2 cellular contexts compared by ENCODE assay signal in the genomic region with DNA sequence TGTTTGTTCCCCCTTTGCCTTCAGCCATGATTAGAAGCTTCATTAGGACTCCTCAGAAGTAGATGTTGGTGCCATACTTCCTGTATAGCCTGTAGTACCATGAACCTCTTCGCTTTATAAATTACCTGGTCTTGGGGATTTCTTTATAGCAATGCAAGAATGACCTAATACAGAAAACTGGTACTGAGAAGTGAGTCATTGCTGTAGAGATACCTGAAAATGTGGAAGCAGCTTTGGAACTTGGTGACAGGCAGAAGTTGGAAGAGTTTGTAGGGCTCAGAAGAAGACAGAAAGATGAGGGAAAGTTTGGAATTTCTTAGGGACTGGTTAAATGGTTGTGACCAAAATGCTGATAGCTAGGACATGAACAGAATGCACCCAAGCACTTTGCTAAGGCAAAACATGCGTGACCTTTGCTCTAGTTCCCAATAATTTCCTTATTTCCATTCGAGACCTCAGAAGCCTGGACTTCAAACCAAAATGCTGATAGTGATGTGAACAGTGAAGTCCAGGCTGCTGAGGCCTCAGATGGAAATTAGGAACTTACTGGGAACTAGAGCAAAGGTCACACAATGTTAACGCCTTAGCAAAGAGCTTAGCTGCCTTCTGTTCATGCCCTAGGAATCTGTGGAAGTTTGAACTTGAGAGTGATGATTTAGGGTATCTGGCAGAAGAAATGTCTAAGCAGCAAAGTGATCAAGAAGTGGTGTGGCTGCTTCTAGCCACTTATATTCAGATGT.
TF ChIP-seq lines count a peak whose summit lies in the region.

No MANE protein-coding gene starts in this region.

TF ChIP-seq in HepG2, 621 proteins besides CTCF, POLR2A, EP300 and RAD21:
- TF ChIP-seq RXRB (CRISPR knock-in tag; IDR thresholded peaks at IDR 0.05; ENCODE audit: borderline replicate concordance) (peak; percentile 15; the same call in 1 of the 2 replicates), PPARG (CRISPR knock-in tag; conservative IDR thresholded peaks at IDR 0.05) (peak; percentile 82), HNF4A (CRISPR knock-in tag; IDR thresholded peaks at IDR 0.05) (0 out of 2 replicates have a peak, but pooled peaks have one; percentile 35), ZNF607 (CRISPR knock-in tag; IDR thresholded peaks at IDR 0.05; ENCODE audit: borderline replicate concordance) (no peak), ZNF609 (CRISPR knock-in tag; IDR thresholded peaks at IDR 0.05; ENCODE audit: borderline replicate concordance) (no peak)
TF ChIP-seq in HepG2: peak in this region for 3.

TF ChIP-seq in GM12878, 131 proteins besides CTCF, POLR2A, EP300 and RAD21:
- 0 out of 2 replicates have a peak, but pooled peaks have one; percentile 43 for TF ChIP-seq ATF2 (IDR thresholded peaks at IDR 0.05; ENCODE audit: low read length)
- TF ChIP-seq EED (IDR thresholded peaks at IDR 0.05; ENCODE audit: low read depth): peak; percentile 88
- TF ChIP-seq ATF7 (IDR thresholded peaks at IDR 0.05; ENCODE audit: low read depth): peak; percentile 47; the same call in 1 of the 2 replicates
- no peak for TF ChIP-seq BCL3 (IDR thresholded peaks at IDR 0.05; ENCODE audit: borderline replicate concordance, insufficient read depth, low read depth, low read length, poor library complexity, severe bottlenecking)
- TF ChIP-seq FOXM1 (IDR thresholded peaks at IDR 0.05; ENCODE audit: low read depth, low read length): peak; percentile 27; the same call in 1 of the 2 replicates
- TF ChIP-seq SREBF2 (IDR thresholded peaks at IDR 0.05; ENCODE audit: low read length): no peak
- no peak for TF ChIP-seq SUZ12 (IDR thresholded peaks at IDR 0.05; ENCODE audit: unreplicated experiment)
- TF ChIP-seq IKZF1 (conservative IDR thresholded peaks at IDR 0.05): peak; percentile 31; the same call in 1 of the 2 replicates
- TF ChIP-seq IKZF2 (IDR thresholded peaks at IDR 0.05): peak; percentile 64 to 70
- TF ChIP-seq, protein P1, sequence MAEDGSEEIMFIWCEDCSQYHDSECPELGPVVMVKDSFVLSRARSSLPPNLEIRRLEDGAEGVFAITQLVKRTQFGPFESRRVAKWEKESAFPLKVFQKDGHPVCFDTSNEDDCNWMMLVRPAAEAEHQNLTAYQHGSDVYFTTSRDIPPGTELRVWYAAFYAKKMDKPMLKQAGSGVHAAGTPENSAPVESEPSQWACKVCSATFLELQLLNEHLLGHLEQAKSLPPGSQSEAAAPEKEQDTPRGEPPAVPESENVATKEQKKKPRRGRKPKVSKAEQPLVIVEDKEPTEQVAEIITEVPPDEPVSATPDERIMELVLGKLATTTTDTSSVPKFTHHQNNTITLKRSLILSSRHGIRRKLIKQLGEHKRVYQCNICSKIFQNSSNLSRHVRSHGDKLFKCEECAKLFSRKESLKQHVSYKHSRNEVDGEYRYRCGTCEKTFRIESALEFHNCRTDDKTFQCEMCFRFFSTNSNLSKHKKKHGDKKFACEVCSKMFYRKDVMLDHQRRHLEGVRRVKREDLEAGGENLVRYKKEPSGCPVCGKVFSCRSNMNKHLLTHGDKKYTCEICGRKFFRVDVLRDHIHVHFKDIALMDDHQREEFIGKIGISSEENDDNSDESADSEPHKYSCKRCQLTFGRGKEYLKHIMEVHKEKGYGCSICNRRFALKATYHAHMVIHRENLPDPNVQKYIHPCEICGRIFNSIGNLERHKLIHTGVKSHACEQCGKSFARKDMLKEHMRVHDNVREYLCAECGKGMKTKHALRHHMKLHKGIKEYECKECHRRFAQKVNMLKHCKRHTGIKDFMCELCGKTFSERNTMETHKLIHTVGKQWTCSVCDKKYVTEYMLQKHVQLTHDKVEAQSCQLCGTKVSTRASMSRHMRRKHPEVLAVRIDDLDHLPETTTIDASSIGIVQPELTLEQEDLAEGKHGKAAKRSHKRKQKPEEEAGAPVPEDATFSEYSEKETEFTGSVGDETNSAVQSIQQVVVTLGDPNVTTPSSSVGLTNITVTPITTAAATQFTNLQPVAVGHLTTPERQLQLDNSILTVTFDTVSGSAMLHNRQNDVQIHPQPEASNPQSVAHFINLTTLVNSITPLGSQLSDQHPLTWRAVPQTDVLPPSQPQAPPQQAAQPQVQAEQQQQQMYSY (CRISPR knock-in tag; IDR thresholded peaks at IDR 0.05): no peak
- TF ChIP-seq SUPT20H (IDR thresholded peaks at IDR 0.05; ENCODE audit: borderline replicate concordance, control insufficient read depth, low read depth, low read length): no peak
- TF ChIP-seq NR2C1 (IDR thresholded peaks at IDR 0.05): no peak
- 0 out of 2 replicates have a peak, but pooled peaks have one; percentile 25 for TF ChIP-seq MTA3 (IDR thresholded peaks at IDR 0.05; ENCODE audit: borderline replicate concordance, low read length)
- TF ChIP-seq RBBP5 (conservative IDR thresholded peaks at IDR 0.05): no peak
- no peak for TF ChIP-seq ZNF207 (IDR thresholded peaks at IDR 0.05; ENCODE audit: borderline replicate concordance)
- no peak for TF ChIP-seq PKNOX1 (IDR thresholded peaks at IDR 0.05)
- peak; percentile 48; the same call in 1 of the 2 replicates for TF ChIP-seq CREM (IDR thresholded peaks at IDR 0.05; ENCODE audit: low read depth)
- peak; percentile 84 for TF ChIP-seq JUNB (IDR thresholded peaks at IDR 0.05)
- TF ChIP-seq NFIC (IDR thresholded peaks at IDR 0.05; ENCODE audit: low read depth, low read length): peak; percentile 71; the same call in 1 of the 2 replicates
